Comparison of ENCODE assay signal across 10 cellular contexts in the genomic region with DNA sequence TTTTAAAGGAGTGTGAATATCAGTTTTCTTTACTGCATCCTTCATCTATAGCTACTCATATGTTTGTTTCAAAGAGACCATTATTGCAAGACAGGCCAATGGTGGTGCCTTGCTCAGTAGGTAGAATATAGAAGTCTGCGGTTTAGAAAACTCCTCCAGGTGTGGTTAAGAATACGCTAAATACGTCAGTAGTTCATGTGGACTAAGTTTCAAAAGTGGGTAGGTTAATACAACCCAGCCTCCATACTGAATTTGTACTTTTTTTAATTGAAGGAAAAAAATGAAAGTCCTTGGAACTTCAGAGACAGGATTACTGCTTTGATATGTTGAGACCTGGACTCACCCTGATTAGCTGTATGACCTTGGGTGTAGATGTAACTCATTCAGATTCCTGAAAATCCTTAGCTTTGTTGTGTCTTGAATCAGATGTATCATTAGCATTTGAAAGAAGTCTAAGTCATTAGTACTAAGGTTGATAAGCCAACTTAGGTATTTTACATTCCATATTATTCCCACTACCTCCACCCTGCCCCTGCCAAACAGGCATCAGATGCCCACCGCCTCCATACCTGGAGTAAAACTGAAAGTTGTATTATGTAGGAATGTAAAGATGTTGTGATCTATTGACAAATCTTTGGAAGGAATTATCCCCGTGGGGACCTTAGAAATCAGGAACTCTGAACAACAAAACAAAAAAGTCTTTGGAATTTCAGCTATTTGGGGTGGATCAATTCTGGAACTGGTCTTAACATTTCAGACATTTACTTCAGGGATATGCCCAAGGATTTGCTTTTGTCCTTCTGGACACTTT. TPM values are rescaled to one million over a fixed set of nuclear protein-coding genes. Genes with fewer than 3 reads are reported as not detected.
DNase-seq lines count a peak whose midpoint lies in the region; ATAC-seq and TF ChIP-seq lines count a peak whose summit lies in the region.
"Had no signal": no experiment of that assay in that cellular context is flagged by ENCODE, and none has a peak within 500 bp of the region (broad histone marks: within the 10 kb centered on the region; RNA-seq: fewer than 3 reads in every experiment).

No MANE protein-coding gene starts in this region.

- H3K4me3 Mint-ChIP-seq in activated naive CD8-positive, alpha-beta T cell treated with anti-CD3 and anti-CD28 coated beads, Interleukin-2, amount 50 U/mL, for 24 hours: no peak overlapping the region
- H3K4me3 Mint-ChIP-seq in activated naive CD8-positive, alpha-beta T cell treated with anti-CD3 and anti-CD28 coated beads for 36 hours: no peak overlapping the region

- peaks cover 11% of the 10 kb centered on the region for H3K4me1 Mint-ChIP-seq in activated naive CD8-positive, alpha-beta T cell treated with anti-CD3 and anti-CD28 coated beads, Interleukin-2, amount 50 U/mL, for 24 hours
- peaks cover 4% of the 10 kb centered on the region for H3K4me1 Mint-ChIP-seq in activated naive CD8-positive, alpha-beta T cell treated with anti-CD3 and anti-CD28 coated beads for 36 hours

- TF ChIP-seq CTCF in GM06990 (IDR thresholded peaks at IDR 0.05; ENCODE audit: insufficient read depth, low read length, poor library complexity, severe bottlenecking) (no peak), epithelial cell of esophagus (IDR thresholded peaks at IDR 0.05; ENCODE audit: insufficient read depth, low read depth, low read length, missing control alignments) (no peak)

- no peaks in the 10 kb centered on the region for H3K9me3 Mint-ChIP-seq in activated naive CD8-positive, alpha-beta T cell treated with anti-CD3 and anti-CD28 coated beads, Interleukin-2, amount 50 U/mL, for 24 hours
- peaks cover 2% of the 10 kb centered on the region for H3K9me3 Mint-ChIP-seq in activated naive CD8-positive, alpha-beta T cell treated with anti-CD3 and anti-CD28 coated beads for 36 hours

- H3K4me3 ChIP-seq in GM06990 (replicated peaks; ENCODE audit: low read depth, low read length) (no peak overlapping the region), epithelial cell of esophagus (ENCODE audit: low read length) (no peak overlapping the region)

- H3K36me3 ChIP-seq in GM06990 (ENCODE audit: control insufficient read depth, insufficient read depth, low read length): no peaks in the 10 kb centered on the region

- no peak overlapping the region for H3K27ac Mint-ChIP-seq in activated naive CD8-positive, alpha-beta T cell treated with anti-CD3 and anti-CD28 coated beads, Interleukin-2, amount 50 U/mL, for 24 hours
- no peak overlapping the region for H3K27ac Mint-ChIP-seq in activated naive CD8-positive, alpha-beta T cell treated with anti-CD3 and anti-CD28 coated beads for 36 hours

- ATAC-seq in GM21515 (IDR thresholded peaks at IDR 0.05; ENCODE audit: unreplicated experiment): peak; percentile 43
- peak; percentile 38 for ATAC-seq in HG03159 (IDR thresholded peaks at IDR 0.05; ENCODE audit: unreplicated experiment)
- no peak for ATAC-seq in activated naive CD8-positive, alpha-beta T cell treated with anti-CD3 and anti-CD28 coated beads, Interleukin-2, amount 50 U/mL, for 24 hours
- ATAC-seq: PC-3 had no signal

- peaks cover 2% of the 10 kb centered on the region for H3K36me3 Mint-ChIP-seq in activated naive CD8-positive, alpha-beta T cell treated with anti-CD3 and anti-CD28 coated beads, Interleukin-2, amount 50 U/mL, for 24 hours (ENCODE audit: low read depth)
- no peaks in the 10 kb centered on the region for H3K36me3 Mint-ChIP-seq in activated naive CD8-positive, alpha-beta T cell treated with anti-CD3 and anti-CD28 coated beads for 36 hours

- no peaks in the 10 kb centered on the region for H3K27me3 ChIP-seq in GM06990 (replicated peaks; ENCODE audit: control insufficient read depth, insufficient read depth, low read length)

- H3K27me3 Mint-ChIP-seq in activated naive CD8-positive, alpha-beta T cell treated with anti-CD3 and anti-CD28 coated beads, Interleukin-2, amount 50 U/mL, for 24 hours: peaks cover 22% of the 10 kb centered on the region
- peaks cover 46% of the 10 kb centered on the region for H3K27me3 Mint-ChIP-seq in activated naive CD8-positive, alpha-beta T cell treated with anti-CD3 and anti-CD28 coated beads for 36 hours

- DNase-seq in GM06990 (ENCODE audit: extremely low read depth, insufficient read length) (peak; percentile 24), epithelial cell of esophagus (ENCODE audit: low read depth) (peak; percentile 47), SKM-1 treated with dmso at 0.1 percent for 144 hours (lab: John Stamatoyannopoulos, UW; ENCODE audit: unreplicated experiment) (no peak), NCI-H2196 (lab: John Stamatoyannopoulos, UW; ENCODE audit: unreplicated experiment) (no peak)
- no peak for DNase-seq in activated naive CD8-positive, alpha-beta T cell treated with anti-CD3 and anti-CD28 coated beads, Interleukin-2, amount 50 U/mL, for 24 hours
- no peak for DNase-seq in activated naive CD8-positive, alpha-beta T cell treated with anti-CD3 and anti-CD28 coated beads for 36 hours
- DNase-seq: activated CD4-positive, alpha-beta T cell treated with anti-CD3 and anti-CD28 coated beads for 1 hour; PC-3 had no signal

RNA-seq across cellular contexts. Expression of a gene that starts 6.1 kb away (rescaled TPM):
- total RNA-seq in activated naive CD8-positive, alpha-beta T cell treated with anti-CD3 and anti-CD28 coated beads for 36 hours: under 1 TPM; 0.66 to 0.85 TPM

Comparison
In these comparisons a context has a peak if more than half of its experiments do, and no peak if none do; other contexts are left out.
1. DNase-seq: peak in GM06990 (single experiment) and epithelial cell of esophagus (single experiment); none in activated naive CD8-positive, alpha-beta T cell treated with anti-CD3 and anti-CD28 coated beads, Interleukin-2, amount 50 U/mL, for 24 hours (single experiment), SKM-1 treated with dmso at 0.1 percent for 144 hours (single experiment), activated naive CD8-positive, alpha-beta T cell treated with anti-CD3 and anti-CD28 coated beads for 36 hours (single experiment) and NCI-H2196 (single experiment).